25 cellular contexts compared by ENCODE assay signal in the genomic region with DNA sequence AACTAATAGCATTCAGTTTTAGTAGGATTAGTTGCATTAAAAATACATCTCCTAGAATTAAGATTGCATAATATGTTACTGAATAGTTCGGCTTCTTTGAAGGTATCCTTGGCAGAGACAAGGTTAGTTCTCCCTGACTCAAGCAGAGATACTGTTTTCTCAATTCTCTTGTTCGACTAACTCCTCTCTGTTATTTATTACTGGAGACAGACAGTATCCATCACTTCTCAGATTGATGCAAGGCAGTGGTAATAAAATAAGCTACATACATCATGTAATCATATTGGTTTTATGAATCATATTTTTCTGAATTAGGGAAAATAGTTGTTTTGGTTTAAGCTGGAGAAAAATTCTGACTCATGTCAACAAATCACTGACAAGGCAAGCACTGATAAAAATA.
DNase-seq lines count a peak whose midpoint lies in the region; ATAC-seq and TF ChIP-seq lines count a peak whose summit lies in the region.
"Had no signal": no experiment of that assay in that cellular context is flagged by ENCODE, and none has a peak within 500 bp of the region (broad histone marks: within the 10 kb centered on the region; RNA-seq: fewer than 3 reads in every experiment).

No MANE protein-coding gene starts in this region.

- no peaks in the 10 kb centered on the region for H3K27me3 Mint-ChIP-seq in activated CD8-positive, alpha-beta T cell treated with anti-CD3 and anti-CD28 coated beads, Interleukin-2, amount 10 ng/mL, durations not matched to agents 7 days and 5 days (ENCODE audit: low read depth)
- H3K27me3 Mint-ChIP-seq: CD8-positive, alpha-beta memory T cell; stimulated activated naive CD8-positive, alpha-beta T cell treated with anti-CD3 and anti-CD28 coated beads, Interleukin-15, amount 100 ng/mL, for 72 hours had no signal

- H3K9me3 Mint-ChIP-seq in activated CD8-positive, alpha-beta T cell treated with anti-CD3 and anti-CD28 coated beads, Interleukin-2, amount 10 ng/mL, durations not matched to agents 7 days and 5 days (ENCODE audit: insufficient read depth) = no peaks in the 10 kb centered on the region
- H3K9me3 Mint-ChIP-seq: stimulated activated naive CD8-positive, alpha-beta T cell treated with anti-CD3 and anti-CD28 coated beads, Interleukin-15, amount 100 ng/mL, for 72 hours had no signal

- CTCF ChIA-PET in activated CD8-positive, alpha-beta T cell treated with anti-CD3 and anti-CD28 coated beads, Interleukin-2, amount 10 ng/mL, durations not matched to agents 7 days and 5 days (lab: Charles Lee) = no interaction called here

- peak; percentile 83 for ATAC-seq in RWPE2 (ENCODE audit: low read depth)
- peak; percentile 92 for ATAC-seq in omental fat pad (ENCODE audit: low FRiP score)
- ATAC-seq in HG03135 (IDR thresholded peaks at IDR 0.05; ENCODE audit: unreplicated experiment) = no peak
- ATAC-seq in activated CD8-positive, alpha-beta T cell treated with anti-CD3 and anti-CD28 coated beads, Interleukin-2, amount 10 ng/mL, durations not matched to agents 7 days and 5 days = no peak
- ATAC-seq: left lobe of liver; stimulated activated naive CD8-positive, alpha-beta T cell treated with anti-CD3 and anti-CD28 coated beads, Interleukin-15, amount 100 ng/mL, for 72 hours had no signal

- no peaks in the 10 kb centered on the region for H3K36me3 ChIP-seq in RWPE2 (ENCODE audit: low read depth)
- H3K36me3 ChIP-seq: brain microvascular endothelial cell, HAP-1, prostate gland, spleen had no signal

- peaks cover 18% of the 10 kb centered on the region for H3K4me1 ChIP-seq in RWPE2 (ENCODE audit: insufficient read depth, poor library complexity, severe bottlenecking)
- H3K4me1 ChIP-seq: HAP-1, prostate gland, spleen had no signal

- H3K4me1 Mint-ChIP-seq in activated CD8-positive, alpha-beta T cell treated with anti-CD3 and anti-CD28 coated beads, Interleukin-2, amount 10 ng/mL, durations not matched to agents 7 days and 5 days (ENCODE audit: low read depth) = no peaks in the 10 kb centered on the region
- H3K4me1 Mint-ChIP-seq: activated naive CD8-positive, alpha-beta T cell treated with anti-CD3 and anti-CD28 coated beads for 36 hours; CD8-positive, alpha-beta memory T cell; stimulated activated naive CD8-positive, alpha-beta T cell treated with anti-CD3 and anti-CD28 coated beads, Interleukin-15, amount 100 ng/mL, for 72 hours had no signal

- no peaks in the 10 kb centered on the region for H3K27me3 ChIP-seq in RWPE2 (ENCODE audit: insufficient read depth, poor library complexity, severe bottlenecking)
- H3K27me3 ChIP-seq: brain microvascular endothelial cell, neural progenitor cell, spleen had no signal

- H3K27ac Mint-ChIP-seq in activated CD8-positive, alpha-beta T cell treated with anti-CD3 and anti-CD28 coated beads, Interleukin-2, amount 10 ng/mL, durations not matched to agents 7 days and 5 days = no peak overlapping the region
- H3K27ac Mint-ChIP-seq: activated naive CD8-positive, alpha-beta T cell treated with anti-CD3 and anti-CD28 coated beads for 36 hours; CD8-positive, alpha-beta memory T cell; neural progenitor cell; stimulated activated naive CD8-positive, alpha-beta T cell treated with anti-CD3 and anti-CD28 coated beads, Interleukin-15, amount 100 ng/mL, for 72 hours had no signal

- H3K4me3 Mint-ChIP-seq in activated CD8-positive, alpha-beta T cell treated with anti-CD3 and anti-CD28 coated beads, Interleukin-2, amount 10 ng/mL, durations not matched to agents 7 days and 5 days = no peak overlapping the region
- H3K4me3 Mint-ChIP-seq: activated naive CD8-positive, alpha-beta T cell treated with anti-CD3 and anti-CD28 coated beads for 36 hours; CD8-positive, alpha-beta memory T cell; neural progenitor cell; stimulated activated naive CD8-positive, alpha-beta T cell treated with anti-CD3 and anti-CD28 coated beads, Interleukin-15, amount 100 ng/mL, for 72 hours had no signal

- POLR2A ChIA-PET in activated CD8-positive, alpha-beta T cell treated with anti-CD3 and anti-CD28 coated beads, Interleukin-2, amount 10 ng/mL, durations not matched to agents 7 days and 5 days (lab: Charles Lee) = no interaction called here

- no peak overlapping the region for H3K4me3 ChIP-seq in RWPE2 (ENCODE audit: severe bottlenecking)
- H3K4me3 ChIP-seq: HAP-1, neural progenitor cell, prostate gland, spleen had no signal

- no peak for TF ChIP-seq CTCF in RWPE2 (IDR thresholded peaks at IDR 0.05; ENCODE audit: poor library complexity, severe bottlenecking)
- TF ChIP-seq CTCF in omental fat pad (IDR thresholded peaks at IDR 0.05) = no peak

- DNase-seq in GM03348 (ENCODE audit: low spot score) (peak; percentile 11), RWPE2 (ENCODE audit: low spot score) (no peak), epithelial cell of prostate (ENCODE audit: low read depth, low spot score) (no peak), omental fat pad (ENCODE audit: low spot score) (no peak), UCSD-AML1 (lab: John Stamatoyannopoulos, UW; ENCODE audit: unreplicated experiment) (no peak)
- no peak for DNase-seq in activated effector memory CD4-positive, alpha-beta T cell treated with anti-CD3 and anti-CD28 coated beads, Interleukin-2, amount 50 U/mL, for 16 hours
- no peak for DNase-seq in activated CD8-positive, alpha-beta T cell treated with anti-CD3 and anti-CD28 coated beads, Interleukin-2, amount 10 ng/mL, durations not matched to agents 7 days and 5 days
- DNase-seq: activated naive CD8-positive, alpha-beta T cell treated with anti-CD3 and anti-CD28 coated beads for 36 hours; brain microvascular endothelial cell; CD8-positive, alpha-beta memory T cell; dermis blood vessel endothelial cell; DMS79; NCI-H1105; NCI-H2081 treated with DMSO at 0.1 percent for 48 hours; NCI-H524; spleen; stimulated activated CD4-positive, alpha-beta T cell treated with anti-CD3 and anti-CD28 coated beads, Interleukin-4, amount 100 ng/mL, for 24 hours; stimulated activated naive CD8-positive, alpha-beta T cell treated with anti-CD3 and anti-CD28 coated beads, Interleukin-15, amount 100 ng/mL, for 72 hours; trophoblast cell had no signal

- no peaks in the 10 kb centered on the region for H3K36me3 Mint-ChIP-seq in activated CD8-positive, alpha-beta T cell treated with anti-CD3 and anti-CD28 coated beads, Interleukin-2, amount 10 ng/mL, durations not matched to agents 7 days and 5 days (ENCODE audit: low read depth)
- H3K36me3 Mint-ChIP-seq: activated naive CD8-positive, alpha-beta T cell treated with anti-CD3 and anti-CD28 coated beads for 36 hours; CD8-positive, alpha-beta memory T cell; neural progenitor cell had no signal

- H3K9me3 ChIP-seq in RWPE2 (ENCODE audit: severe bottlenecking) = peaks cover 7% of the 10 kb centered on the region
- H3K9me3 ChIP-seq: prostate gland had no signal

- H3K27ac ChIP-seq in RWPE2 (ENCODE audit: poor library complexity, severe bottlenecking) = peak overlapping the region; percentile 6
- H3K27ac ChIP-seq in epithelial cell of prostate = peak overlapping the region; percentile 52
- H3K27ac ChIP-seq: brain microvascular endothelial cell, neural progenitor cell, prostate gland, RWPE1, spleen had no signal

Comparison
In these comparisons a context has a peak if more than half of its experiments do, and no peak if none do; other contexts are left out.
1. ATAC-seq: peak in RWPE2 (single experiment) and omental fat pad (single experiment); none in HG03135 (single experiment) and activated CD8-positive, alpha-beta T cell treated with anti-CD3 and anti-CD28 coated beads, Interleukin-2, amount 10 ng/mL, durations not matched to agents 7 days and 5 days (single experiment).